In genomic region chr9:94213513-94214124, GRCh38 we compare ENCODE assay signal across 9 cellular contexts. TPM values are rescaled to one million over a fixed set of nuclear protein-coding genes. Genes with fewer than 3 reads are reported as not detected.
A peak's percentile ranks its signal among the peaks of the same experiment; 100 is the strongest.
DNase-seq lines count a peak whose midpoint lies in the region; ATAC-seq and TF ChIP-seq lines count a peak whose summit lies in the region.
"Had no signal": no experiment of that assay in that cellular context is flagged by ENCODE, and none has a peak within 500 bp of the region (broad histone marks: within the 10 kb centered on the region; RNA-seq: fewer than 3 reads in every experiment).

No MANE protein-coding gene starts in this region.

- no peaks in the 10 kb centered on the region for H3K4me1 Mint-ChIP-seq in progenitor cell of endocrine pancreas (ENCODE audit: low read depth)

- ATAC-seq in HG02678 (IDR thresholded peaks at IDR 0.05; ENCODE audit: unreplicated experiment): peak; percentile 86
- peak; percentile 97 to 99 for ATAC-seq in activated naive CD4-positive, alpha-beta T cell treated with anti-CD3 and anti-CD28 coated beads, Interleukin-2, amount 50 U/mL, for 72 hours
- peak; percentile 92 for ATAC-seq in Right ventricle myocardium inferior

- TF ChIP-seq CTCF in GM10266 (IDR thresholded peaks at IDR 0.05; ENCODE audit: control insufficient read depth, insufficient read depth, low read depth, missing control alignments) (peak; percentile 77), progenitor cell of endocrine pancreas (IDR thresholded peaks at IDR 0.05; ENCODE audit: unreplicated experiment) (peak; percentile 86), uterus (IDR thresholded peaks at IDR 0.05) (peak; percentile 79 to 92 (median 88))

- H3K4me3 ChIP-seq in uterus: no peak overlapping the region
- H3K4me3 ChIP-seq: skin epidermis had no signal

- no peak overlapping the region for H3K27ac ChIP-seq in uterus
- H3K27ac ChIP-seq: skin epidermis had no signal

- H3K4me1 ChIP-seq in uterus: no peaks in the 10 kb centered on the region

- H3K36me3 ChIP-seq in uterus: no peaks in the 10 kb centered on the region

- DNase-seq in GM10266 (ENCODE audit: extremely low spot score): peak; percentile 79
- peak; percentile 69 for DNase-seq in NCI-H1436 (lab: John Stamatoyannopoulos, UW)
- DNase-seq in SKM-1 treated with dmso at 0.1 percent for 144 hours (lab: John Stamatoyannopoulos, UW; ENCODE audit: unreplicated experiment): peak; percentile 57
- peak; percentile 73 to 75 for DNase-seq in activated naive CD4-positive, alpha-beta T cell treated with anti-CD3 and anti-CD28 coated beads, Interleukin-2, amount 50 U/mL, for 72 hours (ENCODE audit: low spot score in 2 of 2)
- DNase-seq in Right ventricle myocardium inferior (ENCODE audit: missing footprints): peak; percentile 89
- peak; percentile 52 for DNase-seq in progenitor cell of endocrine pancreas (ENCODE audit: low spot score, unreplicated experiment)
- DNase-seq in uterus: peak; percentile 70 to 74

- no peak for TF ChIP-seq POLR2A in uterus (IDR thresholded peaks at IDR 0.05)

- H3K27me3 Mint-ChIP-seq in progenitor cell of endocrine pancreas: peaks cover 3% of the 10 kb centered on the region

- H3K27me3 ChIP-seq in uterus: no peaks in the 10 kb centered on the region

- H3K36me3 Mint-ChIP-seq in activated naive CD4-positive, alpha-beta T cell treated with anti-CD3 and anti-CD28 coated beads, Interleukin-2, amount 50 U/mL, for 72 hours: peaks cover 0 to 4% of the 10 kb centered on the region in 2 donors
- no peaks in the 10 kb centered on the region for H3K36me3 Mint-ChIP-seq in progenitor cell of endocrine pancreas (ENCODE audit: insufficient read depth)

- no peaks in the 10 kb centered on the region for H3K9me3 Mint-ChIP-seq in activated naive CD4-positive, alpha-beta T cell treated with anti-CD3 and anti-CD28 coated beads, Interleukin-2, amount 50 U/mL, for 72 hours
- H3K9me3 Mint-ChIP-seq in progenitor cell of endocrine pancreas (ENCODE audit: low read depth): peaks cover 6% of the 10 kb centered on the region

- no peak overlapping the region for H3K4me3 Mint-ChIP-seq in progenitor cell of endocrine pancreas (ENCODE audit: low read depth)

- intact Hi-C loops in Right ventricle myocardium inferior (cut with DNase I) (loop anchor here (1.0 to 5.0 kb wide), 4 partner anchors 41 to 531 kb away; no protein-coding TSS in a partner anchor), uterus (cut with DNase I; ENCODE audit: low total_unique reads) (loop anchor here (2.0 kb wide), 1 partner anchor 149 kb away; no protein-coding TSS in a partner anchor)

- H3K27ac Mint-ChIP-seq in activated naive CD4-positive, alpha-beta T cell treated with anti-CD3 and anti-CD28 coated beads, Interleukin-2, amount 50 U/mL, for 72 hours: peak overlapping the region in 1 of 2 donors; percentile 53
- H3K27ac Mint-ChIP-seq in progenitor cell of endocrine pancreas: no peak overlapping the region

- no peaks in the 10 kb centered on the region for H3K9me3 ChIP-seq in uterus

RNA-seq across cellular contexts. Expression of gene ZNF169, which starts 45.5 kb away (rescaled TPM):
- 1 to 10 TPM; 6.6 to 6.8 TPM for total RNA-seq in activated naive CD4-positive, alpha-beta T cell treated with anti-CD3 and anti-CD28 coated beads, Interleukin-2, amount 50 U/mL, for 72 hours
- total RNA-seq in Right ventricle myocardium inferior: 1.6 TPM
- 9.1 and 10.6 TPM in 2 replicates for total RNA-seq in progenitor cell of endocrine pancreas
- total RNA-seq in uterus: 10 to 100 TPM in 2 of 4 donors, 1 to 10 TPM in 2; 5.1 to 28.5 (median 10.4) TPM
